ENCODE assay signal across 2 cellular contexts in genomic region chrX:12979011-12979629, GRCh38.
TF ChIP-seq lines count a peak whose summit lies in the region.

No MANE protein-coding gene starts in this region.

TF ChIP-seq in liver, 16 proteins besides CTCF, POLR2A, EP300 and RAD21 (continued from another document):
- TF ChIP-seq ATF3 (IDR thresholded peaks at IDR 0.05): no peak
- no peak for TF ChIP-seq MAX (IDR thresholded peaks at IDR 0.05)
- TF ChIP-seq ZBTB33 (IDR thresholded peaks at IDR 0.05): no peak
- TF ChIP-seq FOXA1 (IDR thresholded peaks at IDR 0.05): no peak
- TF ChIP-seq YY1 (IDR thresholded peaks at IDR 0.05): no peak
- no peak for TF ChIP-seq RXRA (IDR thresholded peaks at IDR 0.05)
- TF ChIP-seq REST (IDR thresholded peaks at IDR 0.05): no peak
- no peak for TF ChIP-seq GABPA (IDR thresholded peaks at IDR 0.05 in 1 of 2, conservative IDR thresholded peaks at IDR 0.05 in 1 of 2)
- no peak for TF ChIP-seq FOXA2 (IDR thresholded peaks at IDR 0.05)

TF ChIP-seq in HepG2, 621 proteins besides CTCF, POLR2A, EP300 and RAD21 (continued from another document):
- no peak for TF ChIP-seq ZBTB33 (CRISPR knock-in tag; IDR thresholded peaks at IDR 0.05)
- TF ChIP-seq THAP8 (CRISPR knock-in tag; IDR thresholded peaks at IDR 0.05; ENCODE audit: borderline replicate concordance): no peak
- no peak for TF ChIP-seq U2AF2 (IDR thresholded peaks at IDR 0.05; ENCODE audit: low read depth, low read length)
- TF ChIP-seq ZNF740 (CRISPR knock-in tag; IDR thresholded peaks at IDR 0.05): no peak
- no peak for TF ChIP-seq MTF1 (CRISPR knock-in tag; IDR thresholded peaks at IDR 0.05)
- TF ChIP-seq ZNF713 (CRISPR knock-in tag; IDR thresholded peaks at IDR 0.05): no peak
- TF ChIP-seq ZNF562 (CRISPR knock-in tag; IDR thresholded peaks at IDR 0.05; ENCODE audit: borderline replicate concordance): no peak
- TF ChIP-seq ZNF546 (CRISPR knock-in tag; conservative IDR thresholded peaks at IDR 0.05): no peak
- no peak for TF ChIP-seq ASH2L (IDR thresholded peaks at IDR 0.05; ENCODE audit: insufficient read length, low read depth, low read length)
- no peak for TF ChIP-seq MAX (IDR thresholded peaks at IDR 0.05)
- no peak for TF ChIP-seq NFKB2 (CRISPR knock-in tag; IDR thresholded peaks at IDR 0.05; ENCODE audit: borderline replicate concordance)
- TF ChIP-seq ZNF784 (CRISPR knock-in tag; IDR thresholded peaks at IDR 0.05; ENCODE audit: borderline replicate concordance): no peak
- TF ChIP-seq ZNF256 (CRISPR knock-in tag; conservative IDR thresholded peaks at IDR 0.05): no peak
- TF ChIP-seq ZNF543 (CRISPR knock-in tag; IDR thresholded peaks at IDR 0.05): no peak
- TF ChIP-seq ATM (IDR thresholded peaks at IDR 0.05; ENCODE audit: borderline replicate concordance): no peak
- no peak for TF ChIP-seq RNF219 (CRISPR knock-in tag; IDR thresholded peaks at IDR 0.05)
TF ChIP-seq in HepG2: peak in this region for 0.
